In the genomic region with DNA sequence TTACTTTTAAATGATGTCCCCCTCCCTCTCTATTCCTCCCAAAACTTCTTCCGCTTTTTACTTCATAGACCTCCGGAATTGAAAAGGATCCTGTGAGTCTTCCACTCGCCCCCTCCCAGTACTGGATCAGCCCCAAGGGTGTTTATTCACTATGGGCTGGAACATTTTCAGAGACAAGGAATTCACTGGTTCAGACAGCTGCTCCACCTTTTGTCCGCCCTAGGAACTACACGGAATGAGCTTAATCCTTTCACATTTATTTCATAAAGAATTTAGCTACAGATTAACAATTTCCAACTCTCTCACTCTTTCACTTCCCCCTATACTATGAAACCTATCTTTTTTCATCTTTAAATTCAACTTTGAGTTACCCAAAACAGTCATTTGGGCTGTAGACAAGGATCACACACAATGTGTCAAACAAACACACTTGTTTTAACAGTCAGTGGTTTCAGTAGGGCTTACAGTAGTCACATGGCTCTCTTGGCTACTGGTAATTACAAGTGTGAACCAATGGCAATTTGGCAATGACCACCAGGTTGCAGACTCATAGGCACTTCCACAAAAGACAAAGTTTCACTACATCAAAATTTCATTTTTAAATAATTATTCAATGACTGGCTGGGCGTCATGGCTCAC, we compare ENCODE assay signal across 9 cellular contexts. TPM values are rescaled to one million over a fixed set of nuclear protein-coding genes. Genes with fewer than 3 reads are reported as not detected.
DNase-seq lines count a peak whose midpoint lies in the region; ATAC-seq and TF ChIP-seq lines count a peak whose summit lies in the region.
"Had no signal": no experiment of that assay in that cellular context is flagged by ENCODE, and none has a peak within 500 bp of the region (broad histone marks: within the 10 kb centered on the region; RNA-seq: fewer than 3 reads in every experiment).

No MANE protein-coding gene starts in this region.

- peaks cover 18% of the 10 kb centered on the region for H3K36me3 ChIP-seq in MG63
- H3K36me3 ChIP-seq in effector memory CD4-positive, alpha-beta T cell (ENCODE audit: control insufficient read depth, insufficient read depth, low read length): peaks cover 5% of the 10 kb centered on the region

- peaks cover 11% of the 10 kb centered on the region for H3K36me3 Mint-ChIP-seq in activated T-cell treated with anti-CD3 and anti-CD28 coated beads, Interleukin-2, amount 50 U/mL, for 4 hours (ENCODE audit: insufficient read depth)
- H3K36me3 Mint-ChIP-seq in brain: peaks cover 31% of the 10 kb centered on the region

- H3K4me3 Mint-ChIP-seq in activated T-cell treated with anti-CD3 and anti-CD28 coated beads, Interleukin-2, amount 50 U/mL, for 4 hours: no peak overlapping the region
- H3K4me3 Mint-ChIP-seq in brain: peak overlapping the region in 1 of 5 experiments; percentile 69
- H3K4me3 Mint-ChIP-seq: stimulated activated naive CD8-positive, alpha-beta T cell treated with anti-CD3 and anti-CD28 coated beads, Interleukin-15, Interleukin-2, amounts not matched to agents 100 ng/mL and 50 ng/mL, for 24 hours had no signal

- H3K27ac Mint-ChIP-seq in brain: peak overlapping the region in 4 of 5 experiments; percentile 11 to 80 (median 72)
- H3K27ac Mint-ChIP-seq: stimulated activated naive CD8-positive, alpha-beta T cell treated with anti-CD3 and anti-CD28 coated beads, Interleukin-15, Interleukin-2, amounts not matched to agents 100 ng/mL and 50 ng/mL, for 24 hours had no signal

- H3K27ac ChIP-seq in effector memory CD4-positive, alpha-beta T cell (ENCODE audit: insufficient read depth, low read length, poor library complexity, severe bottlenecking): no peak overlapping the region

- no peaks in the 10 kb centered on the region for H3K9me3 Mint-ChIP-seq in activated T-cell treated with anti-CD3 and anti-CD28 coated beads, Interleukin-2, amount 50 U/mL, for 4 hours
- H3K9me3 Mint-ChIP-seq in brain: no peaks in the 10 kb centered on the region
- H3K9me3 Mint-ChIP-seq: stimulated activated naive CD8-positive, alpha-beta T cell treated with anti-CD3 and anti-CD28 coated beads, Interleukin-15, Interleukin-2, amounts not matched to agents 100 ng/mL and 50 ng/mL, for 24 hours had no signal

- TF ChIP-seq CTCF in brain (conservative IDR thresholded peaks at IDR 0.05): peak; percentile 52 to 65

- peak; percentile 48 to 58 for ATAC-seq in activated T-cell treated with anti-CD3 and anti-CD28 coated beads, Interleukin-2, amount 50 U/mL, for 4 hours
- ATAC-seq in HG02870 (IDR thresholded peaks at IDR 0.05; ENCODE audit: unreplicated experiment): no peak
- no peak for ATAC-seq in GM21825 (IDR thresholded peaks at IDR 0.05; ENCODE audit: unreplicated experiment)

- H3K4me1 ChIP-seq in effector memory CD4-positive, alpha-beta T cell (ENCODE audit: control insufficient read depth, insufficient read depth, low read length, poor library complexity, severe bottlenecking): no peaks in the 10 kb centered on the region

- H3K27me3 Mint-ChIP-seq in activated T-cell treated with anti-CD3 and anti-CD28 coated beads, Interleukin-2, amount 50 U/mL, for 4 hours (ENCODE audit: low read depth): no peaks in the 10 kb centered on the region
- H3K27me3 Mint-ChIP-seq in brain: no peaks in the 10 kb centered on the region
- H3K27me3 Mint-ChIP-seq: stimulated activated naive CD8-positive, alpha-beta T cell treated with anti-CD3 and anti-CD28 coated beads, Interleukin-15, Interleukin-2, amounts not matched to agents 100 ng/mL and 50 ng/mL, for 24 hours had no signal

- H3K4me1 Mint-ChIP-seq in activated T-cell treated with anti-CD3 and anti-CD28 coated beads, Interleukin-2, amount 50 U/mL, for 4 hours (ENCODE audit: low read depth): peaks cover 6% of the 10 kb centered on the region
- H3K4me1 Mint-ChIP-seq in brain: peaks cover 7% of the 10 kb centered on the region

- no peak for DNase-seq in activated T-cell treated with anti-CD3 and anti-CD28 coated beads, Interleukin-2, amount 50 U/mL, for 4 hours
- no peak for DNase-seq in activated T-cell treated with anti-CD3 and anti-CD28 coated beads, Interleukin-2, amount 50 U/mL, for 1 hour
- DNase-seq in MG63 (peak; percentile 23), left kidney (ENCODE audit: low read depth, low spot score) (peak; percentile 53)
- DNase-seq in effector memory CD4-positive, alpha-beta T cell: no peak

- H3K4me3 ChIP-seq in MG63: no peak overlapping the region
- no peak overlapping the region for H3K4me3 ChIP-seq in effector memory CD4-positive, alpha-beta T cell (ENCODE audit: insufficient read depth, low read depth, low read length, poor library complexity, severe bottlenecking)

- no peaks in the 10 kb centered on the region for H3K27me3 ChIP-seq in MG63
- no peaks in the 10 kb centered on the region for H3K27me3 ChIP-seq in effector memory CD4-positive, alpha-beta T cell (replicated peaks; ENCODE audit: control insufficient read depth, insufficient read depth, low read length, poor library complexity, severe bottlenecking)

- H3K9me3 ChIP-seq in MG63: no peaks in the 10 kb centered on the region
- H3K9me3 ChIP-seq in effector memory CD4-positive, alpha-beta T cell (ENCODE audit: control insufficient read depth, low read length): no peaks in the 10 kb centered on the region

RNA-seq across cellular contexts. Expression of a gene that starts 20.6 kb away (rescaled TPM):
- 10 to 100 TPM; 77.4 to 87.8 (median 81.6) TPM for total RNA-seq in activated T-cell treated with anti-CD3 and anti-CD28 coated beads, Interleukin-2, amount 50 U/mL, for 4 hours
- 124 and 135 TPM in 2 replicates for total RNA-seq in MG63 (2014; rRNA removed; shearing (Covaris generic); ENCODE audit: low replicate concordance)
- 77.4 TPM for polyA plus RNA-seq in brain (ENCODE audit: insufficient read depth, low read depth, low replicate concordance)

RNA-seq across cellular contexts. Expression of a gene that starts 23.8 kb away (rescaled TPM):
- 10 to 100 TPM in 1 of 3 donors, 1 to 10 TPM in 2; 9.0 to 10.5 (median 9.8) TPM for total RNA-seq in activated T-cell treated with anti-CD3 and anti-CD28 coated beads, Interleukin-2, amount 50 U/mL, for 4 hours
- 53.7 and 266 TPM in 2 replicates for total RNA-seq in MG63 (2014; rRNA removed; shearing (Covaris generic); ENCODE audit: low replicate concordance)
- polyA plus RNA-seq in brain (ENCODE audit: insufficient read depth, low read depth, low replicate concordance): 39.5 TPM

Comparison
In these comparisons a context has a peak if more than half of its experiments do, and no peak if none do; other contexts are left out.
1. ATAC-seq: peak in activated T-cell treated with anti-CD3 and anti-CD28 coated beads, Interleukin-2, amount 50 U/mL, for 4 hours (2 of 2); none in HG02870 (single experiment) and GM21825 (single experiment).
2. DNase-seq: peak in MG63 (single experiment) and left kidney (single experiment); none in activated T-cell treated with anti-CD3 and anti-CD28 coated beads, Interleukin-2, amount 50 U/mL, for 4 hours (single experiment), activated T-cell treated with anti-CD3 and anti-CD28 coated beads, Interleukin-2, amount 50 U/mL, for 1 hour (single experiment) and effector memory CD4-positive, alpha-beta T cell (0 of 3).